ENCODE assay signal across 8 cellular contexts in genomic region chr19:39970674-39971379, GRCh38. TPM values are rescaled to one million over a fixed set of nuclear protein-coding genes. Genes with fewer than 3 reads are reported as not detected.
DNase-seq lines count a peak whose midpoint lies in the region; ATAC-seq and TF ChIP-seq lines count a peak whose summit lies in the region.

TSS of gene PSMC4 (plus strand) at chr19:39971165. CDS start at chr19:39971203, 38 bp downstream.

- no peaks in the 10 kb centered on the region for H3K27me3 ChIP-seq in GM23338 (ENCODE audit: insufficient read depth)

- H3K4me3 ChIP-seq in GM23338 (peak within 1 kb of the TSS; percentile 99), fibroblast of mammary gland (ENCODE audit: control insufficient read depth, low read depth, low read length) (peak within 1 kb of the TSS; percentile 95)

- peaks cover 8% of the 10 kb centered on the region; the same call in 2 of the 3 replicates for H3K4me1 Mint-ChIP-seq in GM23338
- H3K4me1 Mint-ChIP-seq in activated T-helper 2 cell treated with anti-CD3 and anti-CD28 coated beads, Interferon-gamma antibody, Interleukin-2, Interleukin-4, amounts not matched to agents 10 μg/mL and 5 μg/mL and 100 μg/mL, durations not matched to agents 14 hours and 24 hours and 36 hours (ENCODE audit: low read depth) = peaks cover 42% of the 10 kb centered on the region
- H3K4me1 Mint-ChIP-seq in natural killer cell = peaks cover 38 to 47% of the 10 kb centered on the region in 2 donors

- intact Hi-C loops in activated T-helper 2 cell treated with anti-CD3 and anti-CD28 coated beads, Interferon-gamma antibody, Interleukin-2, Interleukin-4, amounts not matched to agents 10 μg/mL and 5 μg/mL and 100 μg/mL, durations not matched to agents 14 hours and 24 hours and 36 hours (cut with micrococcal nuclease) = loop anchor here (1.0 to 5.0 kb wide), 4 partner anchors 25 to 139 kb away; partner anchors contain the start of gene DYRK1B
- intact Hi-C loops in natural killer cell (cut with micrococcal nuclease) = loop anchor here (1.0 to 5.0 kb wide), 4 partner anchors 25 to 178 kb away; no protein-coding TSS in a partner anchor

- H3K9me3 Mint-ChIP-seq in GM23338 (no peaks in the 10 kb centered on the region; the same call in 2 of the 3 replicates), natural killer cell (no peaks in the 10 kb centered on the region)
- H3K9me3 Mint-ChIP-seq in activated T-helper 2 cell treated with anti-CD3 and anti-CD28 coated beads, Interferon-gamma antibody, Interleukin-2, Interleukin-4, amounts not matched to agents 10 μg/mL and 5 μg/mL and 100 μg/mL, durations not matched to agents 14 hours and 24 hours and 36 hours = no peaks in the 10 kb centered on the region

- H3K79me2 ChIP-seq in GM23338 (replicated peaks; ENCODE audit: insufficient read depth) = peaks cover 17% of the 10 kb centered on the region

- H3K27ac ChIP-seq in GM23338 (ENCODE audit: low read depth) (peak within 1 kb of the TSS; percentile 64; the same call in 1 of the 2 replicates), RWPE1 (peak within 1 kb of the TSS; percentile 88)

- H3K4me2 ChIP-seq in GM23338 = peak within 1 kb of the TSS; percentile 99

- H3K4me1 ChIP-seq in GM23338 (ENCODE audit: insufficient read depth) = no peaks in the 10 kb centered on the region; the same call in 1 of the 2 replicates

- H3K36me3 Mint-ChIP-seq in GM23338 (ENCODE audit: low read depth) (peaks cover 47% of the 10 kb centered on the region), natural killer cell (peaks cover 12% of the 10 kb centered on the region)
- peaks cover 55% of the 10 kb centered on the region for H3K36me3 Mint-ChIP-seq in activated T-helper 2 cell treated with anti-CD3 and anti-CD28 coated beads, Interferon-gamma antibody, Interleukin-2, Interleukin-4, amounts not matched to agents 10 μg/mL and 5 μg/mL and 100 μg/mL, durations not matched to agents 14 hours and 24 hours and 36 hours (ENCODE audit: low read depth)

- CTCF ChIA-PET in RWPE1 (lab: Yijun Ruan, JAX) = interaction anchor here (0.5 to 1.8 kb wide), 9 partner anchors 125 to 464 kb away, joined by 3 to 7 read pairs (median 4); partner anchors contain the start of gene FBL

- peak within 1 kb of the TSS; percentile 97 for H3K27ac Mint-ChIP-seq in GM23338
- peak within 1 kb of the TSS; percentile 96 for H3K27ac Mint-ChIP-seq in activated T-helper 2 cell treated with anti-CD3 and anti-CD28 coated beads, Interferon-gamma antibody, Interleukin-2, Interleukin-4, amounts not matched to agents 10 μg/mL and 5 μg/mL and 100 μg/mL, durations not matched to agents 14 hours and 24 hours and 36 hours
- peak within 1 kb of the TSS; percentile 99 to 100 for H3K27ac Mint-ChIP-seq in natural killer cell

- peaks cover 7% of the 10 kb centered on the region for H4K20me1 ChIP-seq in GM23338 (replicated peaks; ENCODE audit: insufficient read depth)

- peak; percentile 41 to 84 for TF ChIP-seq CTCF in GM23338 (conservative IDR thresholded peaks at IDR 0.05; ENCODE audit: low read depth in 2 of 2)
- peak; percentile 83 for TF ChIP-seq CTCF in LNCAP (IDR thresholded peaks at IDR 0.05)
- TF ChIP-seq CTCF in RWPE1 (conservative IDR thresholded peaks at IDR 0.05; ENCODE audit: low read depth) = peak; percentile 71
- peak; percentile 63 for TF ChIP-seq CTCF in fibroblast of mammary gland (conservative IDR thresholded peaks at IDR 0.05; ENCODE audit: control insufficient read depth, insufficient read depth, low read depth, low read length)
- peak; percentile 72 for TF ChIP-seq CTCF in natural killer cell (IDR thresholded peaks at IDR 0.05)

- POLR2A ChIA-PET in RWPE1 (lab: Yijun Ruan, JAX; ENCODE audit: low non-redundant PET) = interaction anchor here (0.6 to 1.0 kb wide), 6 partner anchors 11 to 137 kb away, joined by 3 to 5 read pairs (median 4); partner anchors contain the start of genes DYRK1B and FBL

- no peaks in the 10 kb centered on the region for H3F3A ChIP-seq in GM23338 (replicated peaks; ENCODE audit: low read depth)

- H3K4me3 Mint-ChIP-seq in GM23338 = peak within 1 kb of the TSS; percentile 96
- H3K4me3 Mint-ChIP-seq in activated T-helper 2 cell treated with anti-CD3 and anti-CD28 coated beads, Interferon-gamma antibody, Interleukin-2, Interleukin-4, amounts not matched to agents 10 μg/mL and 5 μg/mL and 100 μg/mL, durations not matched to agents 14 hours and 24 hours and 36 hours (ENCODE audit: low read depth) = peak within 1 kb of the TSS; percentile 92
- peak within 1 kb of the TSS; percentile 99 for H3K4me3 Mint-ChIP-seq in natural killer cell

- 0 out of 2 replicates have a peak, but pooled peaks cover 3% of the 10 kb centered on the region for H3K9me2 ChIP-seq in GM23338 (ENCODE audit: insufficient read depth)

- H3K36me3 ChIP-seq in GM23338 (ENCODE audit: insufficient read depth) = peaks cover 13% of the 10 kb centered on the region

- peak within 1 kb of the TSS; percentile 80 for H2AFZ ChIP-seq in GM23338

- peak; percentile 98 for ATAC-seq in GM23338
- ATAC-seq in natural killer cell = peak; percentile 95 to 100 (median 96)
- peak; percentile 99 for ATAC-seq in stimulated activated naive CD8-positive, alpha-beta T cell treated with anti-CD3 and anti-CD28 coated beads, Interleukin-15, Interleukin-2, amounts not matched to agents 100 U/mL and 50 U/mL, for 24 hours

- DNase-seq in EH (ENCODE audit: low read depth) = peak; percentile 99
- peak; percentile 99 for DNase-seq in GM23338 (ENCODE audit: low spot score)
- DNase-seq in RWPE1 (ENCODE audit: low spot score) = peak; percentile 97
- DNase-seq in activated T-helper 2 cell treated with anti-CD3 and anti-CD28 coated beads, Interferon-gamma antibody, Interleukin-2, Interleukin-4, amounts not matched to agents 10 μg/mL and 5 μg/mL and 100 μg/mL, durations not matched to agents 14 hours and 24 hours and 36 hours (ENCODE audit: low spot score) = peak; percentile 99
- peak; percentile 99 for DNase-seq in fibroblast of mammary gland (ENCODE audit: low read depth)
- DNase-seq in natural killer cell = peak; percentile 98
- peak; percentile 99 for DNase-seq in stimulated activated naive CD8-positive, alpha-beta T cell treated with anti-CD3 and anti-CD28 coated beads, Interleukin-15, Interleukin-2, amounts not matched to agents 100 U/mL and 50 U/mL, for 24 hours

- H3K27me3 Mint-ChIP-seq in GM23338 (ENCODE audit: insufficient read depth, low read depth, poor library complexity) (peaks cover 11% of the 10 kb centered on the region), natural killer cell (ENCODE audit: low read depth in 2 of 2) (no peaks in the 10 kb centered on the region)
- no peaks in the 10 kb centered on the region for H3K27me3 Mint-ChIP-seq in activated T-helper 2 cell treated with anti-CD3 and anti-CD28 coated beads, Interferon-gamma antibody, Interleukin-2, Interleukin-4, amounts not matched to agents 10 μg/mL and 5 μg/mL and 100 μg/mL, durations not matched to agents 14 hours and 24 hours and 36 hours (ENCODE audit: low read depth)

TF ChIP-seq in GM23338, 12 proteins besides CTCF, POLR2A, EP300 and RAD21 (continues in another document):
- TF ChIP-seq POLR2AphosphoS5 (IDR thresholded peaks at IDR 0.05; ENCODE audit: low read depth) = peak; percentile 93
- TF ChIP-seq EZH2phosphoT487 (IDR thresholded peaks at IDR 0.05; ENCODE audit: unreplicated experiment) = no peak
- TF ChIP-seq ZNF331 (CRISPR knock-in tag; IDR thresholded peaks at IDR 0.05; ENCODE audit: low read depth) = no peak
- TF ChIP-seq JUNB (IDR thresholded peaks at IDR 0.05; ENCODE audit: unreplicated experiment) = no peak
- no peak for TF ChIP-seq REST (IDR thresholded peaks at IDR 0.05; ENCODE audit: unreplicated experiment)
- no peak for TF ChIP-seq STAT1 (IDR thresholded peaks at IDR 0.05; ENCODE audit: unreplicated experiment)

RNA-seq across cellular contexts. Expression of gene PSMC4, which starts in this region (rescaled TPM):
- total RNA-seq in GM23338 (2014; rRNA removed; shearing (Covaris generic)) = 147 and 161 TPM in 2 replicates
- polyA plus RNA-seq in GM23338 (2016; fragmentation: Nextera tagmentation; extraction: Ambion mirVana) = 135 and 139 TPM in 2 replicates
- 169 and 174 TPM in 2 replicates for total RNA-seq in activated T-helper 2 cell treated with anti-CD3 and anti-CD28 coated beads, Interferon-gamma antibody, Interleukin-2, Interleukin-4, amounts not matched to agents 10 μg/mL and 5 μg/mL and 100 μg/mL, durations not matched to agents 14 hours and 24 hours and 36 hours
- total RNA-seq in natural killer cell = 100 to 1,000 TPM in 2 of 3 donors, 10 to 100 TPM in 1; 84.9 to 116 (median 101) TPM

Comparison
In these comparisons a context has a peak if more than half of its experiments do, and no peak if none do; other contexts are left out.
1. Peak in every context shown above with its lines: DNase-seq, ATAC-seq, H3K4me3 ChIP-seq and H3K27ac ChIP-seq.